ENCODE assay signal across 20 cellular contexts in the genomic region with DNA sequence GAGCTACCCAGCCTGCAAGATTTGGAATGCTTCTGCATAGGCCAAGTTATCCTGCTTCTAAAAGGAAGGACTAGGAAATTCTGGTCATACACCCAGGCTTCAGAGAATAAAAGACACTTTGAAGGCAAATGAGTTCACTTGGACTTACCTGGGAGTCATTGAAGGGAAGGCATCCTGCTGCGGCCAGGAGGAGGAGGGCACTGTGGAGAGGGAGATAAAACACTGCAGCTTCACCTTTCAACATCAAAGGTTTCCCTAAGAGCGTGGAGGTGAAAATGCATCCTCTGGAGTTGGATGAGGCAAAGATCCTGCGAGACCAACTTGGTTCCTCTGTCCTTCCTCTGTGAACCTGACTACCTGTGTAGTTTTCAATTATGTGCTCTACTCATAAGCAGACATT.
"Had no signal": no experiment of that assay in that cellular context is flagged by ENCODE, and none has a peak within 500 bp of the region (broad histone marks: within the 10 kb centered on the region; RNA-seq: fewer than 3 reads in every experiment).

No MANE protein-coding gene starts in this region.

- FAIRE-seq: HTR-8/SVneo had no signal

- H3K4me2 ChIP-seq: SK-N-SH had no signal

- ATAC-seq: T-cell had no signal

- H3K36me3 ChIP-seq: MG63 had no signal

- H3K27me3 ChIP-seq: MG63 had no signal

- H3K27me3 Mint-ChIP-seq: T-cell had no signal

- DNase-seq: KBM-7, MG63, NCI-H1092 treated with DMSO at 0.1 percent for 48 hours, NCI-H1436, NCI-H187, NCI-H2029, NCI-H2081 treated with DMSO at 0.1 percent for 48 hours, NCI-H2171, NCI-H226, NCI-H446, NCI-H510A, NCI-H524 treated with DMSO at 0.1 percent for 48 hours, NCI-H774, SHP77, SK-N-SH, SW 1271, T-cell had no signal

- H3K4me3 ChIP-seq: MG63 had no signal

- H3K27ac ChIP-seq: HL-60, RWPE1 had no signal

- H3K9me3 Mint-ChIP-seq: T-cell had no signal

- H3K4me3 Mint-ChIP-seq: T-cell had no signal

- H3K9ac ChIP-seq: SK-N-SH had no signal

- H3K27ac Mint-ChIP-seq: T-cell had no signal

- H3K9me3 ChIP-seq: MG63, SK-N-SH had no signal

- H3K9me2 ChIP-seq: SK-N-SH had no signal
